Comparison of ENCODE assay signal across 7 cellular contexts in genomic region chr17:81909966-81910839, GRCh38. TPM values are rescaled to one million over a fixed set of nuclear protein-coding genes. Genes with fewer than 3 reads are reported as not detected.
DNase-seq lines count a peak whose midpoint lies in the region; ATAC-seq, FAIRE-seq and TF ChIP-seq lines count a peak whose summit lies in the region.

No MANE protein-coding gene starts in this region.

- peak overlapping the region; percentile 96 for H3K4me3 ChIP-seq in OCI-LY3 (ENCODE audit: low read length)

- peak overlapping the region; percentile 76 for H3K9ac ChIP-seq in OCI-LY3 (ENCODE audit: low read length)

- no peak for TF ChIP-seq POLR2A in GM12891 (IDR thresholded peaks at IDR 0.05; ENCODE audit: low read depth, low read length)

- H3K36me3 ChIP-seq in OCI-LY3 (replicated peaks; ENCODE audit: low read depth, low read length) = peaks cover 29% of the 10 kb centered on the region

- H3K4me1 ChIP-seq in OCI-LY3 (ENCODE audit: low read length) = peaks cover 7% of the 10 kb centered on the region

- peaks cover 33% of the 10 kb centered on the region for H3K36me3 Mint-ChIP-seq in effector memory CD8-positive, alpha-beta T cell (ENCODE audit: insufficient read depth)
- H3K36me3 Mint-ChIP-seq in nephron progenitor cell (ENCODE audit: low read depth) = peaks cover 14% of the 10 kb centered on the region

- H2AFZ ChIP-seq in OCI-LY3 (ENCODE audit: low read depth, low read length) = no peak overlapping the region

- no peaks in the 10 kb centered on the region for H3K27me3 ChIP-seq in OCI-LY3 (ENCODE audit: low read depth, low read length)

- no peak overlapping the region for H3K27ac ChIP-seq in OCI-LY3 (ENCODE audit: low read length)

- no peak overlapping the region for H3K27ac Mint-ChIP-seq in effector memory CD8-positive, alpha-beta T cell
- peak overlapping the region; percentile 66 for H3K27ac Mint-ChIP-seq in nephron progenitor cell

- H3K27me3 Mint-ChIP-seq in effector memory CD8-positive, alpha-beta T cell = no peaks in the 10 kb centered on the region
- H3K27me3 Mint-ChIP-seq in nephron progenitor cell (ENCODE audit: low read depth, poor library complexity) = peaks cover 3% of the 10 kb centered on the region

- H3K4me2 ChIP-seq in OCI-LY3 (ENCODE audit: low read length) = peak overlapping the region; percentile 91

- no peaks in the 10 kb centered on the region for H3K9me3 ChIP-seq in OCI-LY3 (ENCODE audit: insufficient read depth, low read length)

- H3K9me3 Mint-ChIP-seq in effector memory CD8-positive, alpha-beta T cell = no peaks in the 10 kb centered on the region
- H3K9me3 Mint-ChIP-seq in nephron progenitor cell = no peaks in the 10 kb centered on the region

- peaks cover 8 to 11% of the 10 kb centered on the region in 2 donors for H3K4me1 Mint-ChIP-seq in effector memory CD8-positive, alpha-beta T cell (ENCODE audit: low read depth in 2 of 2)
- peaks cover 5% of the 10 kb centered on the region for H3K4me1 Mint-ChIP-seq in nephron progenitor cell

- ATAC-seq in effector memory CD8-positive, alpha-beta T cell (replicated peaks) = no peak
- ATAC-seq in GM18873 (IDR thresholded peaks at IDR 0.05; ENCODE audit: low FRiP score, unreplicated experiment) = no peak

- FAIRE-seq in GM12891 (lab: Jason Lieb, UNC) = peak; percentile 54

- H4K20me1 ChIP-seq in OCI-LY3 (ENCODE audit: insufficient read depth, low read length) = 0 out of 2 replicates have a peak, but pooled peaks cover 4% of the 10 kb centered on the region

- DNase-seq in GM12891 (ENCODE audit: insufficient read length, low spot score) = no peak
- DNase-seq in effector memory CD8-positive, alpha-beta T cell = no peak
- DNase-seq in nephron progenitor cell = peak; percentile 55
- no peak for DNase-seq in NCI-H1092 (lab: John Stamatoyannopoulos, UW)
- no peak for DNase-seq in GM10266 (ENCODE audit: extremely low spot score)

- H3K4me3 Mint-ChIP-seq in effector memory CD8-positive, alpha-beta T cell = peak overlapping the region; percentile 71 to 77
- peak overlapping the region; percentile 92 for H3K4me3 Mint-ChIP-seq in nephron progenitor cell

- TF ChIP-seq CTCF in OCI-LY3 (IDR thresholded peaks at IDR 0.05; ENCODE audit: low read depth, low read length) = no peak
- no peak for TF ChIP-seq CTCF in nephron progenitor cell (IDR thresholded peaks at IDR 0.05)
- TF ChIP-seq CTCF in GM10266 (IDR thresholded peaks at IDR 0.05; ENCODE audit: control insufficient read depth, insufficient read depth, low read depth, missing control alignments) = no peak

- H3K79me2 ChIP-seq in OCI-LY3 (ENCODE audit: low read length) = 0 out of 2 replicates have a peak, but pooled peaks cover 9% of the 10 kb centered on the region

TF ChIP-seq in GM12891, 5 proteins besides CTCF, POLR2A, EP300 and RAD21:
- TF ChIP-seq POU2F2 (IDR thresholded peaks at IDR 0.05; ENCODE audit: low read depth, low read length) (no peak), POLR2AphosphoS5 (IDR thresholded peaks at IDR 0.05; ENCODE audit: low read depth, low read length) (no peak), TAF1 (IDR thresholded peaks at IDR 0.05; ENCODE audit: low read depth, low read length) (no peak), SPI1 (IDR thresholded peaks at IDR 0.05; ENCODE audit: low read depth, low read length) (no peak), PAX5 (IDR thresholded peaks at IDR 0.05; ENCODE audit: insufficient read depth, low read length, severe bottlenecking) (no peak)

RNA-seq across cellular contexts. Expression of gene PCYT2, which starts 1.0 kb away (rescaled TPM):
- 20.2 TPM for polyA plus RNA-seq in GM12891 (2012; ENCODE audit: low read depth, missing spikeins)

RNA-seq across cellular contexts. Expression of gene SIRT7, which starts 7.8 kb away (rescaled TPM):
- 26.2 TPM for polyA plus RNA-seq in GM12891 (2012; ENCODE audit: low read depth, missing spikeins)

RNA-seq across cellular contexts. Expression of gene NPB, which starts 8.2 kb away (rescaled TPM):
- polyA plus RNA-seq in GM12891 (2012; ENCODE audit: low read depth, missing spikeins) = not detected

RNA-seq across cellular contexts. Expression of gene MAFG, which starts 17.3 kb away (rescaled TPM):
- polyA plus RNA-seq in GM12891 (2012; ENCODE audit: low read depth, missing spikeins) = 12.1 TPM

RNA-seq across cellular contexts. Expression of gene ANAPC11, which starts 18.7 kb away (rescaled TPM):
- polyA plus RNA-seq in GM12891 (2012; ENCODE audit: low read depth, missing spikeins) = 183 TPM
